In genomic region chr5:96614110-96614691, GRCh38 we compare ENCODE assay signal across 8 cellular contexts. TPM values are rescaled to one million over a fixed set of nuclear protein-coding genes. Genes with fewer than 3 reads are reported as not detected.
DNase-seq lines count a peak whose midpoint lies in the region; ATAC-seq and TF ChIP-seq lines count a peak whose summit lies in the region.

No MANE protein-coding gene starts in this region.

- no peaks in the 10 kb centered on the region for H3K79me1 ChIP-seq in IMR-90 (ENCODE audit: low read depth in 1 of 2, low read length in 2 of 2)

- peak; percentile 94 for ATAC-seq in IMR-90 (ENCODE audit: low read depth)
- peak; percentile 91 for ATAC-seq in PC-3
- peak; percentile 98 for ATAC-seq in omental fat pad (ENCODE audit: low FRiP score)
- no peak for ATAC-seq in HG02981 (IDR thresholded peaks at IDR 0.05; ENCODE audit: unreplicated experiment)
- no peak for ATAC-seq in HG02571 (IDR thresholded peaks at IDR 0.05; ENCODE audit: unreplicated experiment)

- no peak overlapping the region for H4K5ac ChIP-seq in IMR-90 (ENCODE audit: low read depth, low read length)

- H3K9me2 ChIP-seq in PC-3 (replicated peaks; ENCODE audit: low read length) = no peaks in the 10 kb centered on the region

- peaks cover 24% of the 10 kb centered on the region for H3K27me3 Mint-ChIP-seq in activated naive CD4-positive, alpha-beta T cell treated with anti-CD3 and anti-CD28 coated beads, Interleukin-2, amount 10 ng/mL, durations not matched to agents 7 days and 5 days

- H3K27ac ChIP-seq in IMR-90 (ENCODE audit: insufficient read depth, low read length) = peak overlapping the region; percentile 44
- peak overlapping the region; percentile 83 for H3K27ac ChIP-seq in PC-3 (ENCODE audit: low read length)

- no peak overlapping the region for H3K18ac ChIP-seq in IMR-90 (ENCODE audit: low read depth, low read length)

- DNase-seq in EH (ENCODE audit: low read depth) (peak; percentile 92), IMR-90 (peak; percentile 96), PC-3 (peak; percentile 92), germinal center (ENCODE audit: low spot score) (peak; percentile 16), omental fat pad (ENCODE audit: low spot score) (peak; percentile 33)
- DNase-seq in activated naive CD4-positive, alpha-beta T cell treated with anti-CD3 and anti-CD28 coated beads, Interleukin-2, amount 10 ng/mL, durations not matched to agents 7 days and 5 days = peak; percentile 59

- BruUV-seq in IMR-90 (replicated peaks; lab: Mats Ljungman, UMichigan) = no TSS peak
- no TSS peak for BruUV-seq in PC-3 (replicated peaks; lab: Mats Ljungman, UMichigan)

- POLR2A ChIA-PET in IMR-90 (lab: Charles Lee; ENCODE audit: unreplicated experiment) = no interaction called here
- POLR2A ChIA-PET in PC-3 (lab: Charles Lee; ENCODE audit: unreplicated experiment) = interaction anchor here (0.6 to 1.6 kb wide), 3 partner anchors 48 to 274 kb away, joined by 3 to 15 read pairs (median 3); partner anchors contain the start of gene CAST

- H3K4ac ChIP-seq in IMR-90 (ENCODE audit: low read depth, low read length) = peak overlapping the region; percentile 5

- peak overlapping the region; percentile 72; the same call in 1 of the 2 replicates for H2BK120ac ChIP-seq in IMR-90 (ENCODE audit: low read depth, low read length)

- H3K23ac ChIP-seq in IMR-90 (ENCODE audit: low read depth, low read length) = peak overlapping the region; percentile 5; the same call in 1 of the 2 replicates

- dilution Hi-C loops in IMR-90 (cut with HindIII; ENCODE audit: low sequenced_read_pairs, unreplicated experiment) = no loop called here

- WGBS in IMR-90 (ENCODE audit: extremely low coverage in 2 of 2, insufficient read length in 1 of 2), 2 experiments = 20% methylated on average over 1 of the region's 6 CpGs; no CpG with 5 or more reads in 1 of the 2 experiments

- TF ChIP-seq CTCF in IMR-90 (conservative IDR thresholded peaks at IDR 0.05; ENCODE audit: low read depth, low read length) (peak; percentile 71), PC-3 (conservative IDR thresholded peaks at IDR 0.05; ENCODE audit: low read depth, low read length) (peak; percentile 70), omental fat pad (IDR thresholded peaks at IDR 0.05) (no peak)

- in situ Hi-C loops in IMR-90 (cut with MboI; ENCODE audit: low sequenced_read_pairs) = loop anchor here (10.0 to 25.0 kb wide), 3 partner anchors 71 to 548 kb away; no protein-coding TSS in a partner anchor

- H4K8ac ChIP-seq in IMR-90 (ENCODE audit: low read depth in 2 of 2, low read length in 2 of 2) = peak overlapping the region in 1 of 2 experiments; percentile 35; a peak in 1 of 4 replicates

- H3K4me3 ChIP-seq in IMR-90 (ENCODE audit: insufficient read depth, low read depth, low read length) = peak overlapping the region; percentile 1; the same call in 1 of the 2 replicates
- peak overlapping the region; percentile 51 for H3K4me3 ChIP-seq in PC-3 (ENCODE audit: low read length)

- H3K14ac ChIP-seq in IMR-90 (replicated peaks; ENCODE audit: low read depth, low read length) = peak overlapping the region; percentile 41

- CTCF ChIA-PET in IMR-90 (lab: Yijun Ruan, JAX) = interaction anchor here (0.8 to 1.6 kb wide), 13 partner anchors 10 to 269 kb away, joined by 3 to 14 read pairs (median 4); no protein-coding TSS in a partner anchor
- CTCF ChIA-PET in PC-3 (lab: Charles Lee) = interaction anchor here (0.5 to 1.4 kb wide), 14 partner anchors 47 to 528 kb away, joined by 3 to 13 read pairs (median 4); partner anchors contain the start of gene LIX1
- CTCF ChIA-PET in activated naive CD4-positive, alpha-beta T cell treated with anti-CD3 and anti-CD28 coated beads, Interleukin-2, amount 10 ng/mL, durations not matched to agents 7 days and 5 days (lab: Charles Lee) = interaction anchor here (0.8 to 3.1 kb wide), 32 partner anchors 11 to 550 kb away, joined by 3 to 17 read pairs (median 5); partner anchors contain the start of genes CAST and LIX1

- H4K20me1 ChIP-seq in IMR-90 (ENCODE audit: insufficient read depth, low read length) = peaks cover 5% of the 10 kb centered on the region; the same call in 1 of the 2 replicates
- no peaks in the 10 kb centered on the region for H4K20me1 ChIP-seq in PC-3 (ENCODE audit: low read length)

- no peak overlapping the region; the same call in 1 of the 2 replicates for H3K56ac ChIP-seq in IMR-90 (ENCODE audit: extremely low read depth, insufficient read depth, low read length)

- no peaks in the 10 kb centered on the region for H3K36me3 ChIP-seq in IMR-90 (ENCODE audit: control insufficient read depth, insufficient read depth, low read length)
- H3K36me3 ChIP-seq in PC-3 (ENCODE audit: low read depth, low read length) = no peaks in the 10 kb centered on the region

- H3K9me3 Mint-ChIP-seq in activated naive CD4-positive, alpha-beta T cell treated with anti-CD3 and anti-CD28 coated beads, Interleukin-2, amount 10 ng/mL, durations not matched to agents 7 days and 5 days = peaks cover 4% of the 10 kb centered on the region

- no peak overlapping the region; the same call in 1 of the 2 replicates for H2AK5ac ChIP-seq in IMR-90 (ENCODE audit: low read depth, low read length)

- H3K79me2 ChIP-seq in PC-3 (ENCODE audit: low read length) = no peaks in the 10 kb centered on the region

- TF ChIP-seq POLR2A in IMR-90 (IDR thresholded peaks at IDR 0.05; ENCODE audit: low read depth, low read length) = no peak

- H2BK15ac ChIP-seq in IMR-90 (ENCODE audit: low read depth, low read length) = peak overlapping the region; percentile 5; the same call in 1 of the 3 replicates

- H4K91ac ChIP-seq in IMR-90 (ENCODE audit: insufficient read depth, low read depth, low read length) = no peak overlapping the region

- peak overlapping the region; percentile 70; the same call in 1 of the 2 replicates for H2BK20ac ChIP-seq in IMR-90 (ENCODE audit: low read depth, low read length)

- no peaks in the 10 kb centered on the region for H3F3A ChIP-seq in PC-3 (ENCODE audit: low read length, unreplicated experiment)

- H2AFZ ChIP-seq in IMR-90 (replicated peaks; ENCODE audit: low read length, poor library complexity) (peak overlapping the region; percentile 25), PC-3 (ENCODE audit: low read length) (peak overlapping the region; percentile 54; the same call in 1 of the 2 replicates)

- H3K27me3 ChIP-seq in IMR-90 (ENCODE audit: control insufficient read depth, insufficient read depth, low read length) (no peaks in the 10 kb centered on the region), PC-3 (ENCODE audit: low read length) (no peaks in the 10 kb centered on the region)

- H3K9me3 ChIP-seq in IMR-90 (ENCODE audit: control insufficient read depth, insufficient read depth, low read length) (peaks cover 2% of the 10 kb centered on the region; the same call in 1 of the 2 replicates), PC-3 (ENCODE audit: low read length) (no peaks in the 10 kb centered on the region)

- peak overlapping the region; percentile 21; the same call in 1 of the 2 replicates for H3K9ac ChIP-seq in IMR-90 (ENCODE audit: low read depth, low read length)
- peak overlapping the region; percentile 41 for H3K9ac ChIP-seq in PC-3 (ENCODE audit: low read length)

- H3K27ac Mint-ChIP-seq in activated naive CD4-positive, alpha-beta T cell treated with anti-CD3 and anti-CD28 coated beads, Interleukin-2, amount 10 ng/mL, durations not matched to agents 7 days and 5 days = no peak overlapping the region

- H3K4me3 Mint-ChIP-seq in activated naive CD4-positive, alpha-beta T cell treated with anti-CD3 and anti-CD28 coated beads, Interleukin-2, amount 10 ng/mL, durations not matched to agents 7 days and 5 days = no peak overlapping the region

- H2BK5ac ChIP-seq in IMR-90 (ENCODE audit: low read depth, low read length, poor library complexity, severe bottlenecking) = peak overlapping the region; percentile 73

- H3K4me1 ChIP-seq in IMR-90 (ENCODE audit: control insufficient read depth, insufficient read depth, low read length) (no peaks in the 10 kb centered on the region; the same call in 1 of the 2 replicates), PC-3 (ENCODE audit: insufficient read depth, low read length) (peaks cover 18% of the 10 kb centered on the region)

- peak; percentile 91 for TF ChIP-seq RAD21 in IMR-90 (IDR thresholded peaks at IDR 0.05; ENCODE audit: low read length)

- H3K9me1 ChIP-seq in IMR-90 (ENCODE audit: insufficient read depth, low read length) = peaks cover 3% of the 10 kb centered on the region

- H3K4me2 ChIP-seq in IMR-90 (ENCODE audit: low read depth, low read length) = peak overlapping the region; percentile 64
- H3K4me2 ChIP-seq in PC-3 (ENCODE audit: low read length) = peak overlapping the region; percentile 77

- H3K36me3 Mint-ChIP-seq in activated naive CD4-positive, alpha-beta T cell treated with anti-CD3 and anti-CD28 coated beads, Interleukin-2, amount 10 ng/mL, durations not matched to agents 7 days and 5 days = no peaks in the 10 kb centered on the region

- H2AK9ac ChIP-seq in IMR-90 (replicated peaks; ENCODE audit: low read depth, low read length, poor library complexity) = no peak overlapping the region

- intact Hi-C loops in IMR-90 (cut with micrococcal nuclease) (loop anchor here (1.0 to 10.0 kb wide), 7 partner anchors 49 to 548 kb away; partner anchors contain the start of gene LNPEP), PC-3 (cut with micrococcal nuclease) (loop anchor here (1.0 to 2.0 kb wide), 4 partner anchors 49 to 549 kb away; no protein-coding TSS in a partner anchor)

- H3K4me1 Mint-ChIP-seq in activated naive CD4-positive, alpha-beta T cell treated with anti-CD3 and anti-CD28 coated beads, Interleukin-2, amount 10 ng/mL, durations not matched to agents 7 days and 5 days = peaks cover 6% of the 10 kb centered on the region

TF ChIP-seq in IMR-90, 13 proteins besides CTCF, POLR2A, EP300 and RAD21 (continues in another document):
- no peak for TF ChIP-seq RCOR1 (IDR thresholded peaks at IDR 0.05; ENCODE audit: insufficient replicate concordance, low read length)
- peak; percentile 47; the same call in 1 of the 2 replicates for TF ChIP-seq FOS (IDR thresholded peaks at IDR 0.05; ENCODE audit: low read depth, low read length)
- no peak for TF ChIP-seq MAZ (IDR thresholded peaks at IDR 0.05; ENCODE audit: borderline replicate concordance, low read depth, low read length)
- TF ChIP-seq MXI1 (IDR thresholded peaks at IDR 0.05; ENCODE audit: borderline replicate concordance, low read depth, low read length) = 0 out of 2 replicates have a peak, but pooled peaks have one; percentile 41
- no peak for TF ChIP-seq NFE2L2 (IDR thresholded peaks at IDR 0.05; ENCODE audit: low read depth, low read length)
- no peak; the same call in 1 of the 2 replicates for TF ChIP-seq BHLHE40 (IDR thresholded peaks at IDR 0.05; ENCODE audit: low read depth, low read length)
- no peak for TF ChIP-seq RFX5 (IDR thresholded peaks at IDR 0.05; ENCODE audit: low read depth, low read length)

RNA-seq across cellular contexts. Expression of gene CAST, which starts 48.0 kb away (rescaled TPM):
- total RNA-seq in IMR-90 (2012; rRNA removed) = 128 and 183 TPM in 2 replicates
- 81.9 and 91.3 TPM in 2 replicates for polyA plus RNA-seq in IMR-90 (2012; rRNA removed)
- polyA plus RNA-seq in IMR-90 (2012; cell fraction: cytosol; rRNA removed) = 31.1 and 42.0 TPM in 2 replicates
- 19.8 and 93.2 TPM in 2 replicates for polyA plus RNA-seq in IMR-90 (2012; cell fraction: nucleus; rRNA removed; ENCODE audit: low replicate concordance)
- 64.4 and 73.2 TPM in 2 replicates for total RNA-seq in PC-3 (2014; rRNA removed)
- 100 to 1,000 TPM; 224 to 362 (median 285) TPM for total RNA-seq in omental fat pad

Comparison
In these comparisons a context has a peak if more than half of its experiments do, and no peak if none do; other contexts are left out.
1. DNase-seq: peak in every context shown above with its lines; median percentile 96 in IMR-90; 92 in EH; 92 in PC-3; 59 in activated naive CD4-positive, alpha-beta T cell treated with anti-CD3 and anti-CD28 coated beads, Interleukin-2, amount 10 ng/mL, durations not matched to agents 7 days and 5 days; 33 in omental fat pad; 16 in germinal center.
2. ATAC-seq: peak in IMR-90 (single experiment), PC-3 (single experiment) and omental fat pad (single experiment); none in HG02981 (single experiment) and HG02571 (single experiment).
3. CTCF ChIP-seq: peak in IMR-90 (single experiment) and PC-3 (single experiment); none in omental fat pad (0 of 3).